Comparison of ENCODE assay signal across 1 cellular context in the genomic region with DNA sequence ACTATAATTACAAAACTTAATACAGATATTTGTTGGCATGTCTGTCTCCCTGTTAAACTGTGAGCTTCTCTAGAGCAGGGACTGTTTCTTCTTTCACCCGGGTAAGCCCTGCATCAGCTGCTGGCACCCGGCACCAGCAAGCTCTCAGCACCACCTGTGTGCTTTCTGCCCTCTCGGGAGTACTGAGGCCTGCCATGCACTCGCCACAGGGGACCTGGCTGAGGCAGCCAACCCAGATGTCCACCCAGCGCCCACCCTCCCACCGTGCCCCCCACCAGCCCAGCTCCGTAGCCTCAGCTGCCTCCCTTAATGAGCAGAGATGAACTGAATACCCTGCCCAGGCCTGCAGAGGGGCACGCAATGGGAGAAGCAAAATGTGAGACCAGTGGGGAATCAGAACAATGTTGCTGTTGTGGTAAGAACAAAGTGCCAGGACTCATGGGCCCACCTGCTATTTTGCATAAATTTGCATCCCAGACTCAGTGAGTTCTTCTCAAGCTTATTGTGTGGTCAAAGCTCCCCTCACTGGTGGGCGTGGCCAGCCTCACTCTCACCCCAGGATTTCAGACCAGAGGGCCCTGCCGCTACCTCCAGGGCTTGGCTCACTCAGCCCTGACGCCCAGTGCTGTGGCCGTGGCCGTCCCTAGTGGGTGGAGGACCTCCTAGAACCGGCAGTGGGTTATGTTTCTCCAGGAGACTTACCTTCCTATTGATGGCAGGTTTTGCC.
TF ChIP-seq lines count a peak whose summit lies in the region.

No MANE protein-coding gene starts in this region.

TF ChIP-seq in HepG2, 621 proteins besides CTCF, POLR2A, EP300 and RAD21 (continued from another document):
- TF ChIP-seq, protein P1, sequence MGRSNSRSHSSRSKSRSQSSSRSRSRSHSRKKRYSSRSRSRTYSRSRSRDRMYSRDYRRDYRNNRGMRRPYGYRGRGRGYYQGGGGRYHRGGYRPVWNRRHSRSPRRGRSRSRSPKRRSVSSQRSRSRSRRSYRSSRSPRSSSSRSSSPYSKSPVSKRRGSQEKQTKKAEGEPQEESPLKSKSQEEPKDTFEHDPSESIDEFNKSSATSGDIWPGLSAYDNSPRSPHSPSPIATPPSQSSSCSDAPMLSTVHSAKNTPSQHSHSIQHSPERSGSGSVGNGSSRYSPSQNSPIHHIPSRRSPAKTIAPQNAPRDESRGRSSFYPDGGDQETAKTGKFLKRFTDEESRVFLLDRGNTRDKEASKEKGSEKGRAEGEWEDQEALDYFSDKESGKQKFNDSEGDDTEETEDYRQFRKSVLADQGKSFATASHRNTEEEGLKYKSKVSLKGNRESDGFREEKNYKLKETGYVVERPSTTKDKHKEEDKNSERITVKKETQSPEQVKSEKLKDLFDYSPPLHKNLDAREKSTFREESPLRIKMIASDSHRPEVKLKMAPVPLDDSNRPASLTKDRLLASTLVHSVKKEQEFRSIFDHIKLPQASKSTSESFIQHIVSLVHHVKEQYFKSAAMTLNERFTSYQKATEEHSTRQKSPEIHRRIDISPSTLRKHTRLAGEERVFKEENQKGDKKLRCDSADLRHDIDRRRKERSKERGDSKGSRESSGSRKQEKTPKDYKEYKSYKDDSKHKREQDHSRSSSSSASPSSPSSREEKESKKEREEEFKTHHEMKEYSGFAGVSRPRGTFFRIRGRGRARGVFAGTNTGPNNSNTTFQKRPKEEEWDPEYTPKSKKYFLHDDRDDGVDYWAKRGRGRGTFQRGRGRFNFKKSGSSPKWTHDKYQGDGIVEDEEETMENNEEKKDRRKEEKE (IDR thresholded peaks at IDR 0.05) = no peak
- TF ChIP-seq, protein P2, sequence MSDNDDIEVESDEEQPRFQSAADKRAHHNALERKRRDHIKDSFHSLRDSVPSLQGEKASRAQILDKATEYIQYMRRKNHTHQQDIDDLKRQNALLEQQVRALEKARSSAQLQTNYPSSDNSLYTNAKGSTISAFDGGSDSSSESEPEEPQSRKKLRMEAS (IDR thresholded peaks at IDR 0.05) = no peak
- no peak for TF ChIP-seq ATF7-NPFF (CRISPR knock-in tag; IDR thresholded peaks at IDR 0.05; ENCODE audit: low read depth)
- TF ChIP-seq, protein P3, sequence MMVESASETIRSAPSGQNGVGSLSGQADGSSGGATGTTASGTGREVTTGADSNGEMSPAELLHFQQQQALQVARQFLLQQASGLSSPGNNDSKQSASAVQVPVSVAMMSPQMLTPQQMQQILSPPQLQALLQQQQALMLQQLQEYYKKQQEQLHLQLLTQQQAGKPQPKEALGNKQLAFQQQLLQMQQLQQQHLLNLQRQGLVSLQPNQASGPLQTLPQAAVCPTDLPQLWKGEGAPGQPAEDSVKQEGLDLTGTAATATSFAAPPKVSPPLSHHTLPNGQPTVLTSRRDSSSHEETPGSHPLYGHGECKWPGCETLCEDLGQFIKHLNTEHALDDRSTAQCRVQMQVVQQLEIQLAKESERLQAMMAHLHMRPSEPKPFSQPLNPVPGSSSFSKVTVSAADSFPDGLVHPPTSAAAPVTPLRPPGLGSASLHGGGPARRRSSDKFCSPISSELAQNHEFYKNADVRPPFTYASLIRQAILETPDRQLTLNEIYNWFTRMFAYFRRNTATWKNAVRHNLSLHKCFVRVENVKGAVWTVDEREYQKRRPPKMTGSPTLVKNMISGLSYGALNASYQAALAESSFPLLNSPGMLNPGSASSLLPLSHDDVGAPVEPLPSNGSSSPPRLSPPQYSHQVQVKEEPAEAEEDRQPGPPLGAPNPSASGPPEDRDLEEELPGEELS (CRISPR knock-in tag; IDR thresholded peaks at IDR 0.05) = no peak
- TF ChIP-seq MAZ (IDR thresholded peaks at IDR 0.05; ENCODE audit: borderline replicate concordance, low read depth, low read length) = no peak
- no peak for TF ChIP-seq MAZ (CRISPR knock-in tag; IDR thresholded peaks at IDR 0.05; ENCODE audit: low read depth)
- no peak for TF ChIP-seq ZNF20 (CRISPR knock-in tag; IDR thresholded peaks at IDR 0.05)
- no peak for TF ChIP-seq KMT2B (CRISPR knock-in tag; IDR thresholded peaks at IDR 0.05)
- TF ChIP-seq GTF3A (CRISPR knock-in tag; conservative IDR thresholded peaks at IDR 0.05) = no peak
- no peak for TF ChIP-seq ZNF720 (CRISPR knock-in tag; IDR thresholded peaks at IDR 0.05)
- no peak for TF ChIP-seq ZSCAN21 (CRISPR knock-in tag; IDR thresholded peaks at IDR 0.05; ENCODE audit: borderline replicate concordance)
- TF ChIP-seq, protein P4, sequence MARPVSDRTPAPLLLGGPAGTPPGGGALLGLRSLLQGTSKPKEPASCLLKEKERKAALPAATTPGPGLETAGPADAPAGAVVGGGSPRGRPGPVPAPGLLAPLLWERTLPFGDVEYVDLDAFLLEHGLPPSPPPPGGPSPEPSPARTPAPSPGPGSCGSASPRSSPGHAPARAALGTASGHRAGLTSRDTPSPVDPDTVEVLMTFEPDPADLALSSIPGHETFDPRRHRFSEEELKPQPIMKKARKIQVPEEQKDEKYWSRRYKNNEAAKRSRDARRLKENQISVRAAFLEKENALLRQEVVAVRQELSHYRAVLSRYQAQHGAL (CRISPR knock-in tag; IDR thresholded peaks at IDR 0.05; ENCODE audit: not compliant biosample characterization) = no peak
- no peak for TF ChIP-seq ZNF746 (CRISPR knock-in tag; IDR thresholded peaks at IDR 0.05)
- no peak for TF ChIP-seq ZNF589 (CRISPR knock-in tag; conservative IDR thresholded peaks at IDR 0.05)
- no peak for TF ChIP-seq ZNF160 (CRISPR knock-in tag; IDR thresholded peaks at IDR 0.05)
- no peak for TF ChIP-seq ONECUT2 (CRISPR knock-in tag; IDR thresholded peaks at IDR 0.05)
- no peak for TF ChIP-seq ZFP37 (CRISPR knock-in tag; IDR thresholded peaks at IDR 0.05; ENCODE audit: borderline replicate concordance)
- no peak for TF ChIP-seq ZNF703 (CRISPR knock-in tag; IDR thresholded peaks at IDR 0.05; ENCODE audit: borderline replicate concordance)
- TF ChIP-seq, protein P5, sequence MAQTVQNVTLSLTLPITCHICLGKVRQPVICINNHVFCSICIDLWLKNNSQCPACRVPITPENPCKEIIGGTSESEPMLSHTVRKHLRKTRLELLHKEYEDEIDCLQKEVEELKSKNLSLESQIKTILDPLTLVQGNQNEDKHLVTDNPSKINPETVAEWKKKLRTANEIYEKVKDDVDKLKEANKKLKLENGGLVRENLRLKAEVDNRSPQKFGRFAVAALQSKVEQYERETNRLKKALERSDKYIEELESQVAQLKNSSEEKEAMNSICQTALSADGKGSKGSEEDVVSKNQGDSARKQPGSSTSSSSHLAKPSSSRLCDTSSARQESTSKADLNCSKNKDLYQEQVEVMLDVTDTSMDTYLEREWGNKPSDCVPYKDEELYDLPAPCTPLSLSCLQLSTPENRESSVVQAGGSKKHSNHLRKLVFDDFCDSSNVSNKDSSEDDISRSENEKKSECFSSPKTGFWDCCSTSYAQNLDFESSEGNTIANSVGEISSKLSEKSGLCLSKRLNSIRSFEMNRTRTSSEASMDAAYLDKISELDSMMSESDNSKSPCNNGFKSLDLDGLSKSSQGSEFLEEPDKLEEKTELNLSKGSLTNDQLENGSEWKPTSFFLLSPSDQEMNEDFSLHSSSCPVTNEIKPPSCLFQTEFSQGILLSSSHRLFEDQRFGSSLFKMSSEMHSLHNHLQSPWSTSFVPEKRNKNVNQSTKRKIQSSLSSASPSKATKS (CRISPR knock-in tag; IDR thresholded peaks at IDR 0.05) = no peak
- TF ChIP-seq SP4 (CRISPR knock-in tag; IDR thresholded peaks at IDR 0.05) = no peak
